Comparison of ENCODE assay signal across 9 cellular contexts in genomic region chr11:3123316-3123715, GRCh38. TPM values are rescaled to one million over a fixed set of nuclear protein-coding genes. Genes with fewer than 3 reads are reported as not detected.
DNase-seq lines count a peak whose midpoint lies in the region; ATAC-seq and TF ChIP-seq lines count a peak whose summit lies in the region.
"Had no signal": no experiment of that assay in that cellular context is flagged by ENCODE, and none has a peak within 500 bp of the region (broad histone marks: within the 10 kb centered on the region; RNA-seq: fewer than 3 reads in every experiment).

No MANE protein-coding gene starts in this region.

- 52% methylated on average over 17 of the region's 17 CpGs for WGBS in right cardiac atrium
- 13% methylated on average over 10 of the region's 17 CpGs for WGBS in suprapubic skin

- H3K27me3 ChIP-seq in right cardiac atrium (ENCODE audit: control insufficient read depth, insufficient read depth) (no peaks in the 10 kb centered on the region), suprapubic skin (no peaks in the 10 kb centered on the region)
- H3K27me3 ChIP-seq: cardiac muscle cell had no signal

- peaks cover 3% of the 10 kb centered on the region for H3K4me1 ChIP-seq in right cardiac atrium (ENCODE audit: control insufficient read depth, insufficient read depth, low read length)
- H3K4me1 ChIP-seq in suprapubic skin, result peaks cover 43% of the 10 kb centered on the region

- no peak for TF ChIP-seq CTCF in suprapubic skin (IDR thresholded peaks at IDR 0.05)

- ATAC-seq in right cardiac atrium, result peak; percentile 60 to 65
- no peak for ATAC-seq in HG02981 (IDR thresholded peaks at IDR 0.05; ENCODE audit: unreplicated experiment)

- peaks cover 44% of the 10 kb centered on the region for H3K36me3 ChIP-seq in suprapubic skin
- H3K36me3 ChIP-seq: cardiac muscle cell had no signal

- H3K27ac ChIP-seq in angular gyrus (ENCODE audit: low read depth, low read length) (peak overlapping the region; percentile 72), right cardiac atrium (ENCODE audit: low read length) (peak overlapping the region; percentile 3), suprapubic skin (peak overlapping the region; percentile 78)
- H3K27ac ChIP-seq: cardiac muscle cell had no signal

- H3K9me3 ChIP-seq in right cardiac atrium (ENCODE audit: control insufficient read depth, low read length) (no peaks in the 10 kb centered on the region), suprapubic skin (no peaks in the 10 kb centered on the region)

- H3K4me3 ChIP-seq in right cardiac atrium (ENCODE audit: low read length) (no peak overlapping the region), suprapubic skin (no peak overlapping the region)
- H3K4me3 ChIP-seq: cardiac muscle cell had no signal

- TF ChIP-seq POLR2A in suprapubic skin (IDR thresholded peaks at IDR 0.05), result no peak

- no peak for TF ChIP-seq EP300 in suprapubic skin (IDR thresholded peaks at IDR 0.05)

- DNase-seq in NCI-H1105 treated with DMSO at 0.1 percent for 48 hours (lab: John Stamatoyannopoulos, UW) (peak; percentile 89), right cardiac atrium (peak; percentile 89 to 93 (median 92)), suprapubic skin (ENCODE audit: low spot score in 2 of 2) (peak; percentile 91 to 94), GM19238 (ENCODE audit: insufficient read length, low spot score) (no peak), A172 (ENCODE audit: low spot score) (no peak)
- no peak for DNase-seq in activated CD8-positive, alpha-beta memory T cell treated with anti-CD3 and anti-CD28 coated beads, Interleukin-2, amount 50 U/mL, for 48 hours

- intact Hi-C loops in right cardiac atrium (cut with DNase I), result loop anchor here in 1 of 4 donors (10.0 kb wide), 1 partner anchor 51 kb away; no protein-coding TSS in a partner anchor

RNA-seq across cellular contexts. Expression of gene OSBPL5, which starts 41.8 kb away (rescaled TPM):
- total RNA-seq in right cardiac atrium, result 10 to 100 TPM; 14.1 to 19.1 (median 15.4) TPM
- polyA plus RNA-seq in right cardiac atrium, result 10.3 TPM
- total RNA-seq in suprapubic skin, result 10 to 100 TPM; 43.4 to 75.2 (median 56.8) TPM
- total RNA-seq in A172 (2014; rRNA removed; shearing (Covaris generic)), result 18.1 and 18.5 TPM in 2 replicates

Comparison
In these comparisons a context has a peak if more than half of its experiments do, and no peak if none do; other contexts are left out.
1. DNase-seq: peak in NCI-H1105 treated with DMSO at 0.1 percent for 48 hours (single experiment), right cardiac atrium (3 of 3) and suprapubic skin (2 of 2); none in activated CD8-positive, alpha-beta memory T cell treated with anti-CD3 and anti-CD28 coated beads, Interleukin-2, amount 50 U/mL, for 48 hours (single experiment), GM19238 (single experiment) and A172 (single experiment).
2. H3K27ac ChIP-seq: peak in every context shown above with its lines; median percentile 78 in suprapubic skin; 72 in angular gyrus; 3 in right cardiac atrium.